ENCODE assay signal across 28 cellular contexts in genomic region chr1:233406339-233406960, GRCh38.
DNase-seq lines count a peak whose midpoint lies in the region; ATAC-seq and TF ChIP-seq lines count a peak whose summit lies in the region.
"Had no signal": no experiment of that assay in that cellular context is flagged by ENCODE, and none has a peak within 500 bp of the region (broad histone marks: within the 10 kb centered on the region; RNA-seq: fewer than 3 reads in every experiment).

No MANE protein-coding gene starts in this region.

- H3K36me3 ChIP-seq in SK-N-SH (replicated peaks in 1 of 2; ENCODE audit: control insufficient read depth in 1 of 2, insufficient read depth in 2 of 2, low read length in 1 of 2) (no peaks in the 10 kb centered on the region), hepatocyte (replicated peaks; ENCODE audit: insufficient read depth, low read depth) (no peaks in the 10 kb centered on the region)
- H3K36me3 ChIP-seq: BE2C, brain microvascular endothelial cell, right lobe of liver, upper lobe of right lung had no signal

- no peak overlapping the region for H3K4me3 Mint-ChIP-seq in stimulated activated naive CD8-positive, alpha-beta T cell treated with anti-CD3 and anti-CD28 coated beads, Interleukin-15, amount 100 ng/mL, for 72 hours
- H3K4me3 Mint-ChIP-seq: activated B cell treated with CpG ODN at 0.5 μM for 24 hours; activated naive CD8-positive, alpha-beta T cell treated with anti-CD3 and anti-CD28 coated beads, Interleukin-2, amount 50 U/mL, for 24 hours; neural crest cell had no signal

- H3K27ac ChIP-seq in SK-N-SH (ENCODE audit: low read depth in 2 of 2, low read length in 1 of 2) (peak overlapping the region in 1 of 2 experiments; percentile 56; a peak in 2 of 4 replicates), hepatocyte (peak overlapping the region; percentile 54)
- H3K27ac ChIP-seq: A549, brain microvascular endothelial cell, foreskin keratinocyte, KMS-11, right lobe of liver, upper lobe of right lung had no signal

- peaks cover 0 to 6% of the 10 kb centered on the region in 2 experiments; a peak in 1 of 4 replicates for H3K4me1 ChIP-seq in SK-N-SH (ENCODE audit: control insufficient read depth in 1 of 2, insufficient read depth in 2 of 2, low read depth in 1 of 2, low read length in 1 of 2)
- H3K4me1 ChIP-seq in hepatocyte (ENCODE audit: insufficient read depth), result peaks cover 3% of the 10 kb centered on the region
- H3K4me1 ChIP-seq: A549, BE2C, foreskin keratinocyte, right lobe of liver, upper lobe of right lung had no signal

- TF ChIP-seq EP300 in SK-N-SH (IDR thresholded peaks at IDR 0.05; ENCODE audit: borderline replicate concordance in 1 of 2, low read depth in 1 of 2, low read length in 1 of 2), result peak in 1 of 2 experiments; percentile 52; a peak in 1 of 4 replicates

- POLR2A ChIA-PET in SK-N-SH (lab: Yijun Ruan, JAX), result no interaction called here

- 82% methylated on average over 4 of the region's 4 CpGs for WGBS in SK-N-SH (ENCODE audit: low lambda C conversion rate)
- WGBS in hepatocyte (ENCODE audit: low lambda C conversion rate, missing lambda C conversion rate), result 37% methylated on average over 4 of the region's 4 CpGs

- H2AFZ ChIP-seq in SK-N-SH (ENCODE audit: low read depth) (no peak overlapping the region), hepatocyte (no peak overlapping the region)

- H3K4me2 ChIP-seq in SK-N-SH (no peak overlapping the region), hepatocyte (no peak overlapping the region)
- H3K4me2 ChIP-seq: A549, KMS-11 had no signal

- H3K27me3 Mint-ChIP-seq in stimulated activated naive CD8-positive, alpha-beta T cell treated with anti-CD3 and anti-CD28 coated beads, Interleukin-15, amount 100 ng/mL, for 72 hours, result peaks cover 62% of the 10 kb centered on the region

- H3K79me2 ChIP-seq in SK-N-SH (ENCODE audit: insufficient read depth), result no peaks in the 10 kb centered on the region
- no peaks in the 10 kb centered on the region for H3K79me2 ChIP-seq in hepatocyte

- no peaks in the 10 kb centered on the region for H3K9me3 ChIP-seq in SK-N-SH
- no peaks in the 10 kb centered on the region for H3K9me3 ChIP-seq in hepatocyte (ENCODE audit: low read depth)
- H3K9me3 ChIP-seq: BE2C, right lobe of liver, upper lobe of right lung had no signal

- H3K9me3 Mint-ChIP-seq in stimulated activated naive CD8-positive, alpha-beta T cell treated with anti-CD3 and anti-CD28 coated beads, Interleukin-15, amount 100 ng/mL, for 72 hours, result peaks cover 8 to 14% of the 10 kb centered on the region in 2 donors

- TF ChIP-seq CTCF in SK-N-SH (IDR thresholded peaks at IDR 0.05) (no peak), hepatocyte (IDR thresholded peaks at IDR 0.05; ENCODE audit: poor library complexity) (no peak)

- H3K9me2 ChIP-seq in SK-N-SH (no peaks in the 10 kb centered on the region), hepatocyte (replicated peaks; ENCODE audit: insufficient read depth) (no peaks in the 10 kb centered on the region)

- H3K4me3 ChIP-seq in SK-N-SH (ENCODE audit: low read depth in 2 of 2, low read length in 1 of 2), result no peak overlapping the region
- H3K4me3 ChIP-seq in hepatocyte, result no peak overlapping the region
- H3K4me3 ChIP-seq: A549, right lobe of liver, upper lobe of right lung had no signal

- H4K20me1 ChIP-seq in SK-N-SH (ENCODE audit: insufficient read depth), result no peaks in the 10 kb centered on the region
- H4K20me1 ChIP-seq in hepatocyte (ENCODE audit: insufficient read depth, poor library complexity, severe bottlenecking), result no peaks in the 10 kb centered on the region

- DNase-seq in SK-N-SH (peak; percentile 16), hepatocyte (ENCODE audit: low spot score) (peak; percentile 61), kidney glomerular epithelial cell (lab: John Stamatoyannopoulos, UW) (no peak)
- no peak for DNase-seq in stimulated activated naive CD8-positive, alpha-beta T cell treated with anti-CD3 and anti-CD28 coated beads, Interleukin-15, amount 100 ng/mL, for 72 hours
- DNase-seq in stimulated activated naive CD8-positive, alpha-beta T cell treated with anti-CD3 and anti-CD28 coated beads, Interleukin-15, Interleukin-2, amounts not matched to agents 100 U/mL and 50 U/mL, for 24 hours, result no peak
- DNase-seq in stimulated activated CD8-positive, alpha-beta memory T cell treated with anti-CD3 and anti-CD28 coated beads, Interleukin-4, amount 100 ng/mL, for 48 hours, result no peak
- DNase-seq: activated B cell treated with CpG ODN at 0.5 μM for 24 hours; activated naive CD8-positive, alpha-beta T cell treated with anti-CD3 and anti-CD28 coated beads, Interleukin-2, amount 50 U/mL, for 24 hours; BE2C; brain microvascular endothelial cell; DMS53; effector CD4-positive, alpha-beta T cell; erythroblast; HCEC 1CT; NCI-H1694; NCI-H2227 treated with DMSO at 0.1 percent for 48 hours; NCI-H69; posterior cingulate gyrus; right lobe of liver; RPMI8226; stimulated activated CD4-positive, alpha-beta T cell treated with anti-CD3 and anti-CD28 coated beads, Interleukin-15, amount 100 ng/mL, for 24 hours; upper lobe of right lung had no signal

- peaks cover 16% of the 10 kb centered on the region for H3K4me1 Mint-ChIP-seq in stimulated activated naive CD8-positive, alpha-beta T cell treated with anti-CD3 and anti-CD28 coated beads, Interleukin-15, amount 100 ng/mL, for 72 hours
- H3K4me1 Mint-ChIP-seq: activated B cell treated with CpG ODN at 0.5 μM for 24 hours, neural crest cell had no signal

- no peaks in the 10 kb centered on the region for H3K27me3 ChIP-seq in SK-N-SH (ENCODE audit: insufficient read depth)
- no peaks in the 10 kb centered on the region for H3K27me3 ChIP-seq in hepatocyte
- H3K27me3 ChIP-seq: brain microvascular endothelial cell, right lobe of liver, upper lobe of right lung had no signal

- H3K9ac ChIP-seq in SK-N-SH, result no peak overlapping the region
- H3K9ac ChIP-seq: KMS-11 had no signal

- no peaks in the 10 kb centered on the region for H3F3A ChIP-seq in SK-N-SH (replicated peaks; ENCODE audit: insufficient read depth)

- H3K27ac Mint-ChIP-seq in stimulated activated naive CD8-positive, alpha-beta T cell treated with anti-CD3 and anti-CD28 coated beads, Interleukin-15, amount 100 ng/mL, for 72 hours, result no peak overlapping the region
- H3K27ac Mint-ChIP-seq: activated B cell treated with CpG ODN at 0.5 μM for 24 hours; activated naive CD8-positive, alpha-beta T cell treated with anti-CD3 and anti-CD28 coated beads, Interleukin-2, amount 50 U/mL, for 24 hours had no signal

- ATAC-seq in SK-N-SH treated with all-trans-retinoic acid at 6 μM for 48 hours, result no peak
- ATAC-seq in stimulated activated naive CD8-positive, alpha-beta T cell treated with anti-CD3 and anti-CD28 coated beads, Interleukin-15, amount 100 ng/mL, for 72 hours, result peak; percentile 29
- no peak for ATAC-seq in stimulated activated naive CD8-positive, alpha-beta T cell treated with anti-CD3 and anti-CD28 coated beads, Interleukin-15, Interleukin-2, amounts not matched to agents 100 U/mL and 50 U/mL, for 24 hours
- ATAC-seq in HG03520 (IDR thresholded peaks at IDR 0.05; ENCODE audit: unreplicated experiment), result no peak
- ATAC-seq: A549; activated naive CD8-positive, alpha-beta T cell treated with anti-CD3 and anti-CD28 coated beads, Interleukin-2, amount 50 U/mL, for 24 hours; foreskin keratinocyte; upper lobe of right lung had no signal

- no peak for TF ChIP-seq RAD21 in SK-N-SH (IDR thresholded peaks at IDR 0.05; ENCODE audit: low read length)

- CTCF ChIA-PET in SK-N-SH (lab: Yijun Ruan, JAX), result interaction anchor here (3.0 to 4.2 kb wide), 2 partner anchors 11 to 35 kb away, joined by 14 to 16 read pairs; no protein-coding TSS in a partner anchor

TF ChIP-seq in SK-N-SH, 30 proteins besides CTCF, POLR2A, EP300 and RAD21:
- TF ChIP-seq USF1 (IDR thresholded peaks at IDR 0.05; ENCODE audit: borderline replicate concordance, low read depth) (no peak), SIN3A (IDR thresholded peaks at IDR 0.05; ENCODE audit: borderline replicate concordance, low read depth, low read length) (no peak), MXI1 (IDR thresholded peaks at IDR 0.05; ENCODE audit: low read depth, low read length) (peak; percentile 37; the same call in 1 of the 2 replicates), SMC3 (IDR thresholded peaks at IDR 0.05; ENCODE audit: low read depth, low read length) (no peak), TAF1 (IDR thresholded peaks at IDR 0.05; ENCODE audit: borderline replicate concordance, low read depth, low read length) (no peak), YY1 (IDR thresholded peaks at IDR 0.05; ENCODE audit: low read depth) (no peak)

TF ChIP-seq in SK-N-SH treated with all-trans-retinoic acid at 6 μM for 48 hours, 23 proteins besides CTCF, POLR2A, EP300 and RAD21 (continues in another document):
- TF ChIP-seq ARNTL (CRISPR knock-in tag; IDR thresholded peaks at IDR 0.05; ENCODE audit: borderline replicate concordance, low read depth), result no peak
- no peak for TF ChIP-seq RARB (CRISPR knock-in tag; IDR thresholded peaks at IDR 0.05)
- no peak for TF ChIP-seq ZNF565 (CRISPR knock-in tag; conservative IDR thresholded peaks at IDR 0.05; ENCODE audit: low read depth)
- TF ChIP-seq ZFP3 (CRISPR knock-in tag; IDR thresholded peaks at IDR 0.05), result no peak
- no peak for TF ChIP-seq OSR1 (CRISPR knock-in tag; IDR thresholded peaks at IDR 0.05)
- no peak for TF ChIP-seq GLIS3 (CRISPR knock-in tag; IDR thresholded peaks at IDR 0.05)
- TF ChIP-seq CSDC2 (CRISPR knock-in tag; IDR thresholded peaks at IDR 0.05), result no peak
- no peak for TF ChIP-seq POU6F1 (CRISPR knock-in tag; IDR thresholded peaks at IDR 0.05; ENCODE audit: borderline replicate concordance, low read depth)
- no peak for TF ChIP-seq ZC3H10 (CRISPR knock-in tag; IDR thresholded peaks at IDR 0.05)
- no peak for TF ChIP-seq TCF4 (CRISPR knock-in tag; IDR thresholded peaks at IDR 0.05; ENCODE audit: borderline replicate concordance)

Comparison
In these comparisons a context has a peak if more than half of its experiments do, and no peak if none do; other contexts are left out.
1. DNase-seq: peak in SK-N-SH (single experiment) and hepatocyte (single experiment); none in stimulated activated naive CD8-positive, alpha-beta T cell treated with anti-CD3 and anti-CD28 coated beads, Interleukin-15, amount 100 ng/mL, for 72 hours (0 of 2), stimulated activated naive CD8-positive, alpha-beta T cell treated with anti-CD3 and anti-CD28 coated beads, Interleukin-15, Interleukin-2, amounts not matched to agents 100 U/mL and 50 U/mL, for 24 hours (single experiment), kidney glomerular epithelial cell (single experiment) and stimulated activated CD8-positive, alpha-beta memory T cell treated with anti-CD3 and anti-CD28 coated beads, Interleukin-4, amount 100 ng/mL, for 48 hours (single experiment).